17 cellular contexts compared by ENCODE assay signal in genomic region chr1:89588480-89588879, GRCh38.
"Had no signal": no experiment of that assay in that cellular context is flagged by ENCODE, and none has a peak within 500 bp of the region (broad histone marks: within the 10 kb centered on the region; RNA-seq: fewer than 3 reads in every experiment).

No MANE protein-coding gene starts in this region.

- H3K4me1 ChIP-seq: body of pancreas, vagina had no signal

- H3K36me3 ChIP-seq: ovary, thyroid gland, vagina had no signal

- H3K4me3 Mint-ChIP-seq: effector memory CD8-positive, alpha-beta T cell; neural progenitor cell had no signal

- H3K9ac ChIP-seq: neural progenitor cell had no signal

- H3K27ac Mint-ChIP-seq: neural progenitor cell had no signal

- H3K4me3 ChIP-seq: body of pancreas, gastroesophageal sphincter, neural progenitor cell, ovary, thyroid gland, vagina had no signal

- ATAC-seq: body of pancreas; effector memory CD8-positive, alpha-beta T cell; gastroesophageal sphincter; left ventricle myocardium superior had no signal

- H3K9me3 ChIP-seq: body of pancreas, gastroesophageal sphincter, ovary, thyroid gland, vagina had no signal

- H3K9me3 Mint-ChIP-seq: effector memory CD8-positive, alpha-beta T cell; neural progenitor cell had no signal

- H3K27ac ChIP-seq: body of pancreas, gastroesophageal sphincter, neural progenitor cell, ovary, thyroid gland, vagina had no signal

- DNase-seq: activated CD4-positive, alpha-beta T cell treated with anti-CD3 and anti-CD28 coated beads, Interleukin-2, amount 50 U/mL, for 48 hours; activated CD4-positive, CD25-positive, alpha-beta regulatory T cell; activated CD8-positive, alpha-beta memory T cell treated with anti-CD3 and anti-CD28 coated beads, Interleukin-2, amount 50 U/mL, for 48 hours; activated effector memory CD4-positive, alpha-beta T cell treated with anti-CD3 and anti-CD28 coated beads, Interleukin-2, amount 50 U/mL, for 16 hours; body of pancreas; central memory CD4-positive, alpha-beta T cell; cortex of kidney; effector memory CD8-positive, alpha-beta T cell; kidney; left ventricle myocardium superior; mesendoderm; ovary; stimulated activated CD4-positive, alpha-beta T cell treated with anti-CD3 and anti-CD28 coated beads, Interleukin-12 subunit alpha, Interleukin-12 subunit beta, amount 100 ng/mL, for 4 hours; thyroid gland had no signal

- H3K27me3 ChIP-seq: body of pancreas, gastroesophageal sphincter, neural progenitor cell, ovary, thyroid gland, vagina had no signal

- H3K27me3 Mint-ChIP-seq: effector memory CD8-positive, alpha-beta T cell had no signal
